Comparison of ENCODE assay signal across 10 cellular contexts in the genomic region with DNA sequence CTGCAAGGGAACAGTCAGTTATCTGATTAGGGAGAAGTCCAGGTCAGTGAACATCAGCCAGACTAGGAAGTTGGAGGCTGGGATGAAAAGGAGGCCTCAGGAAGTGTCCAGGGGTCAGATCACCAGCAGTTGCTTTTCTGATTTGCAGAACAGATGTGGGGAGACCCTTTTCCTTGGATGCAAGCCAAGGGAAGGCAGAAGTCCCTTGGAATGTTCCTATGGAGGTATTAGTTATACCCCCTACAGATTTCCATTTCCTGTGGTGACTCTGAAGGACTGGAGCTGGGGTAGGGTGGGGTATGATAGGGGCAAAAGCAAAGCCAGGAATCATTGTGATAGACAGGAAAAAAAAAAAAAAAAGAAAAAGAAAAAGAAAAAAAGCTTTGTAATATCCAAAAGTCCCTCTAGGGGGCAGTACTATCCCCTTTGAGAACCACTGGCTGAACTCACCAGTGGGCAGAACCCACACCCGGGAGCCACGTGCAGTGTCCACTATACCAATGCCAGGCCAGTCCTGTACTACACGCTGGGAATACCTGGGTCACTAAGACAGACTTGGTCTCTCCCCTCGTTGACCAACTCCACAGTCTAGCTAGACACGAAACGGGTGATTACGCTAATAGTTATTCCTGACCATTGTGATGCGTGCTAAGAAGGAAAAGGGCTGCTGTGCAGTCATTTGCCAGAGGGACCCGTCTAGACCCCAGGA. TPM values are rescaled to one million over a fixed set of nuclear protein-coding genes. Genes with fewer than 3 reads are reported as not detected.
DNase-seq lines count a peak whose midpoint lies in the region; ATAC-seq and TF ChIP-seq lines count a peak whose summit lies in the region.
"Had no signal": no experiment of that assay in that cellular context is flagged by ENCODE, and none has a peak within 500 bp of the region (broad histone marks: within the 10 kb centered on the region; RNA-seq: fewer than 3 reads in every experiment).

No MANE protein-coding gene starts in this region.

- no peaks in the 10 kb centered on the region for H3K9me3 ChIP-seq in colonic mucosa
- H3K9me3 ChIP-seq in CD8-positive, alpha-beta memory T cell (ENCODE audit: low read length): no peaks in the 10 kb centered on the region

- TF ChIP-seq CTCF in colonic mucosa (IDR thresholded peaks at IDR 0.05): peak; percentile 31
- TF ChIP-seq CTCF in GM10248 (IDR thresholded peaks at IDR 0.05; ENCODE audit: control extremely low read depth, extremely low read depth, low read depth, missing control alignments): no peak

- POLR2A ChIA-PET in CD8-positive, alpha-beta memory T cell (lab: Charles Lee): no interaction called here
- POLR2A ChIA-PET in GM10248 (lab: Yijun Ruan, JAX): no interaction called here

- in situ Hi-C loops in KBM-7 (cut with MboI; ENCODE audit: low pct_unique_long_range_greater_than_20kb, low sequenced_read_pairs): no loop called here

- H3K9ac ChIP-seq in colonic mucosa (ENCODE audit: low read depth in 2 of 2, low read length in 2 of 2): no peak overlapping the region

- H3K27ac ChIP-seq in colonic mucosa: no peak overlapping the region
- H3K27ac ChIP-seq in CD8-positive, alpha-beta memory T cell (ENCODE audit: low read depth, low read length): no peak overlapping the region

- peaks cover 2 to 8% (median 6%) of the 10 kb centered on the region in 3 donors for H3K4me1 Mint-ChIP-seq in CD8-positive, alpha-beta memory T cell

- no peak for ATAC-seq in GM19324 (IDR thresholded peaks at IDR 0.05; ENCODE audit: low FRiP score, unreplicated experiment)
- ATAC-seq: activated naive CD8-positive, alpha-beta T cell treated with anti-CD3 and anti-CD28 coated beads, Interleukin-2, amount 50 U/mL, for 24 hours had no signal

- H3K4me3 Mint-ChIP-seq in CD8-positive, alpha-beta memory T cell: peak overlapping the region in 1 of 7 donors; percentile 15
- H3K4me3 Mint-ChIP-seq: activated naive CD8-positive, alpha-beta T cell treated with anti-CD3 and anti-CD28 coated beads, Interleukin-2, amount 50 U/mL, for 24 hours had no signal

- no peaks in the 10 kb centered on the region for H3K36me3 ChIP-seq in colonic mucosa
- no peaks in the 10 kb centered on the region for H3K36me3 ChIP-seq in CD8-positive, alpha-beta memory T cell (ENCODE audit: insufficient read depth, low read length)

- H3K4me3 ChIP-seq in colonic mucosa: no peak overlapping the region
- no peak overlapping the region for H3K4me3 ChIP-seq in CD8-positive, alpha-beta memory T cell (ENCODE audit: low read length)

- peak; percentile 50 for DNase-seq in COLO829 (ENCODE audit: low spot score)
- peak; percentile 61 for DNase-seq in KBM-7
- no peak for DNase-seq in colonic mucosa
- peak; percentile 60 to 83 for DNase-seq in lung microvascular endothelial cell (ENCODE audit: low read depth in 2 of 2)
- no peak for DNase-seq in stimulated activated CD4-positive, alpha-beta T cell treated with anti-CD3 and anti-CD28 coated beads, Interleukin-15, amount 100 ng/mL, for 24 hours
- no peak for DNase-seq in CD8-positive, alpha-beta memory T cell
- no peak for DNase-seq in GM10248 (ENCODE audit: extremely low spot score)
- DNase-seq: activated naive CD8-positive, alpha-beta T cell treated with anti-CD3 and anti-CD28 coated beads, Interleukin-2, amount 50 U/mL, for 24 hours; NCI-H524 had no signal

- peaks cover 0 to 3% (median 0%) of the 10 kb centered on the region in 5 donors for H3K9me3 Mint-ChIP-seq in CD8-positive, alpha-beta memory T cell
- H3K9me3 Mint-ChIP-seq: activated naive CD8-positive, alpha-beta T cell treated with anti-CD3 and anti-CD28 coated beads, Interleukin-2, amount 50 U/mL, for 24 hours had no signal

- intact Hi-C loops in colonic mucosa (cut with DNase I): no loop called here

- no peaks in the 10 kb centered on the region for H3K4me1 ChIP-seq in colonic mucosa
- no peaks in the 10 kb centered on the region for H3K4me1 ChIP-seq in CD8-positive, alpha-beta memory T cell (ENCODE audit: insufficient read depth, low read length)

- CTCF ChIA-PET in CD8-positive, alpha-beta memory T cell (lab: Charles Lee): interaction anchor here (0.6 to 1.7 kb wide), 4 partner anchors 8 to 129 kb away, joined by 3 to 8 read pairs (median 3); partner anchors contain the start of genes DYSF and ZNF638
- CTCF ChIA-PET in GM10248 (lab: Yijun Ruan, JAX): interaction anchor here (0.9 to 4.7 kb wide), 13 partner anchors 9 to 161 kb away, joined by 3 to 57 read pairs (median 4); no protein-coding TSS in a partner anchor

- no peaks in the 10 kb centered on the region for H3K36me3 Mint-ChIP-seq in CD8-positive, alpha-beta memory T cell

- peak overlapping the region in 1 of 8 donors; percentile 42 for H3K27ac Mint-ChIP-seq in CD8-positive, alpha-beta memory T cell
- H3K27ac Mint-ChIP-seq: activated naive CD8-positive, alpha-beta T cell treated with anti-CD3 and anti-CD28 coated beads, Interleukin-2, amount 50 U/mL, for 24 hours had no signal

- peaks cover 8% of the 10 kb centered on the region for H3K27me3 ChIP-seq in colonic mucosa
- H3K27me3 ChIP-seq in CD8-positive, alpha-beta memory T cell (ENCODE audit: insufficient read depth, low read length, poor library complexity, severe bottlenecking): peaks cover 6% of the 10 kb centered on the region

- H3K27me3 Mint-ChIP-seq in CD8-positive, alpha-beta memory T cell: peaks cover 11 to 15% of the 10 kb centered on the region in 2 donors

RNA-seq across cellular contexts. Expression of gene DYSF, which starts 7.4 kb away (rescaled TPM):
- 1 to 10 TPM; 2.4 to 7.5 TPM for total RNA-seq in colonic mucosa
- 48.8 and 96.5 TPM in 2 replicates for total RNA-seq in lung microvascular endothelial cell
- total RNA-seq in CD8-positive, alpha-beta memory T cell: 1 to 10 TPM; 3.6 to 4.8 TPM
- 3.9 TPM for polyA plus RNA-seq in CD8-positive, alpha-beta memory T cell

Comparison
In these comparisons a context has a peak if more than half of its experiments do, and no peak if none do; other contexts are left out.
1. DNase-seq: peak in COLO829 (single experiment), KBM-7 (single experiment) and lung microvascular endothelial cell (2 of 2); none in colonic mucosa (single experiment), stimulated activated CD4-positive, alpha-beta T cell treated with anti-CD3 and anti-CD28 coated beads, Interleukin-15, amount 100 ng/mL, for 24 hours (single experiment), CD8-positive, alpha-beta memory T cell (0 of 5) and GM10248 (single experiment).